ENCODE assay signal across 8 cellular contexts in the genomic region with DNA sequence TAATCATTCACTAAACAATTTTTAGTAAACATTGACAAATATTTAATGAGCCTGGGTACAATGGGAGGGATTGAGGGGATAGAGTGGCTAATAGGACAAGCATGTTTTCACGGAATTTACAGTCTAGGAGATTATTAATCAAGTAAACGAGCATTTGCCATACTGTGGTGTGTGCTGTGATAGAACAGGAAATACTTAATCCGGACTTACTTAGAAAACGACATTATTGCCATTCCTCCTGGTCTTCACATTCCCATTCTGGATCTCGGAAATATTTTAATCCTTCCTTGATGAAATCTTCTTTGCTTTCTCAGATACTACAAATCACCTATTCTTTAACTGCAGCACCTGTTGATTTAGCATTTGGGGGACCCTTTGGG. TPM values are rescaled to one million over a fixed set of nuclear protein-coding genes. Genes with fewer than 3 reads are reported as not detected.
DNase-seq lines count a peak whose midpoint lies in the region; ATAC-seq and TF ChIP-seq lines count a peak whose summit lies in the region.

No MANE protein-coding gene starts in this region.

- POLR2A ChIA-PET in BJ (lab: Charles Lee) = interaction anchor here (1.6 kb wide), 1 partner anchor 20 kb away, joined by 4 read pairs; no protein-coding TSS in a partner anchor

- no peak for ATAC-seq in GM18520 (IDR thresholded peaks at IDR 0.05; ENCODE audit: unreplicated experiment)
- ATAC-seq in GM18907 (IDR thresholded peaks at IDR 0.05; ENCODE audit: unreplicated experiment) = no peak
- ATAC-seq in HG03378 (IDR thresholded peaks at IDR 0.05; ENCODE audit: unreplicated experiment) = no peak

- intact Hi-C loops in breast epithelium (cut with DNase I; ENCODE audit: low total_unique reads) = loop anchor here (1.0 to 10.0 kb wide), 3 partner anchors 32 to 759 kb away; a partner anchor contains a TSS

- no peaks in the 10 kb centered on the region for H3K4me1 ChIP-seq in HUES64 (ENCODE audit: insufficient read depth, low read length)
- H3K4me1 ChIP-seq in breast epithelium = peaks cover 0 to 5% of the 10 kb centered on the region in 2 donors
- no peaks in the 10 kb centered on the region for H3K4me1 ChIP-seq in mesodermal cell (ENCODE audit: control insufficient read depth, insufficient read depth, low read length, poor library complexity, severe bottlenecking)

- H3K27me3 ChIP-seq in BJ (ENCODE audit: control insufficient read depth, insufficient read depth, low read length) = no peaks in the 10 kb centered on the region
- H3K27me3 ChIP-seq in HUES64 (ENCODE audit: insufficient read depth, low read length) = no peaks in the 10 kb centered on the region
- no peaks in the 10 kb centered on the region for H3K27me3 ChIP-seq in breast epithelium

- H3K36me3 ChIP-seq in BJ (ENCODE audit: control insufficient read depth, insufficient read depth, low read length) (no peaks in the 10 kb centered on the region), HUES64 (ENCODE audit: insufficient read depth, low read length) (peaks cover 18% of the 10 kb centered on the region), breast epithelium (no peaks in the 10 kb centered on the region), mesodermal cell (ENCODE audit: control insufficient read depth, insufficient read depth, low read length) (peaks cover 36% of the 10 kb centered on the region)

- H3K4me3 ChIP-seq in BJ (ENCODE audit: low read depth, low read length) = peak overlapping the region; percentile 68
- peak overlapping the region; percentile 79 for H3K4me3 ChIP-seq in HUES64 (ENCODE audit: low read length)
- H3K4me3 ChIP-seq in breast epithelium = peak overlapping the region; percentile 75 to 93 (median 75)
- H3K4me3 ChIP-seq in mesodermal cell (ENCODE audit: extremely low read depth, insufficient read depth, low read length, poor library complexity, severe bottlenecking) = peak overlapping the region; percentile 99

- H3K27ac ChIP-seq in HUES64 (ENCODE audit: low read depth, low read length) (peak overlapping the region; percentile 6; the same call in 1 of the 2 replicates), breast epithelium (peak overlapping the region; percentile 94 to 98), mesodermal cell (ENCODE audit: low read depth, low read length, severe bottlenecking) (peak overlapping the region; percentile 81)

- DNase-seq in BJ (ENCODE audit: low read depth) (no peak), breast epithelium (ENCODE audit: low spot score in 2 of 2) (no peak), MV-4-11 (lab: John Stamatoyannopoulos, UW) (no peak)

- H3K9me3 ChIP-seq in HUES64 (ENCODE audit: insufficient read depth, low read depth, low read length) (no peaks in the 10 kb centered on the region), breast epithelium (no peaks in the 10 kb centered on the region), mesodermal cell (ENCODE audit: control insufficient read depth, low read length) (no peaks in the 10 kb centered on the region)

- CTCF ChIA-PET in BJ (lab: Yijun Ruan, JAX) = interaction anchor here (0.6 to 3.3 kb wide), 20 partner anchors 9 to 149 kb away, joined by 3 to 41 read pairs (median 4); a partner anchor contains a TSS

- WGBS in HUES64 = 31% methylated on average over 5 of the region's 5 CpGs
- WGBS in mesodermal cell (ENCODE audit: insufficient coverage in 2 of 2), 2 experiments = 12 to 27% methylated on average over 4 to 5 of the region's 5 CpGs

- TF ChIP-seq CTCF in BJ (IDR thresholded peaks at IDR 0.05; ENCODE audit: insufficient read depth, low read depth, low read length) = no peak
- no peak for TF ChIP-seq CTCF in breast epithelium (IDR thresholded peaks at IDR 0.05)

- peak overlapping the region; percentile 90 for H3K9ac ChIP-seq in HUES64 (ENCODE audit: low read depth, low read length)

- no peak for TF ChIP-seq POLR2A in breast epithelium (IDR thresholded peaks at IDR 0.05)

RNA-seq across cellular contexts. Expression of a gene that starts 0.9 kb away (rescaled TPM):
- 12.9 and 14.1 TPM in 2 replicates for polyA plus RNA-seq in BJ (2011; rRNA removed)
- 20.2 and 29.2 TPM in 2 replicates for polyA minus RNA-seq in BJ (2011; rRNA and poly(A)+ RNA removed)
- 53.7 TPM for polyA plus RNA-seq in HUES64 (2013, experiment 1 of 2)
- polyA plus RNA-seq in HUES64 (2013, experiment 2 of 2) = 55.2 TPM
- 10 to 100 TPM in 2 of 3 donors, 1 to 10 TPM in 1; 8.3 to 34.7 (median 29.0) TPM for total RNA-seq in breast epithelium
- polyA plus RNA-seq in mesodermal cell (2013, experiment 1 of 2) = 60.3 TPM
- polyA plus RNA-seq in mesodermal cell (2013, experiment 2 of 2) = 67.8 TPM

RNA-seq across cellular contexts. Expression of a gene that starts 39.7 kb away (rescaled TPM):
- 38.1 and 58.7 TPM in 2 replicates for polyA plus RNA-seq in BJ (2011; rRNA removed)
- 25.8 and 30.8 TPM in 2 replicates for polyA minus RNA-seq in BJ (2011; rRNA and poly(A)+ RNA removed)
- polyA plus RNA-seq in HUES64 (2013, experiment 1 of 2) = 19.1 TPM
- 23.1 TPM for polyA plus RNA-seq in HUES64 (2013, experiment 2 of 2)
- 10 to 100 TPM; 22.2 to 78.0 (median 35.7) TPM for total RNA-seq in breast epithelium
- polyA plus RNA-seq in mesodermal cell (2013, experiment 1 of 2) = 35.7 TPM
- polyA plus RNA-seq in mesodermal cell (2013, experiment 2 of 2) = 37.2 TPM

RNA-seq across cellular contexts. Expression of a gene that starts 39.7 kb away (rescaled TPM):
- 78.2 and 91.6 TPM in 2 replicates for polyA plus RNA-seq in BJ (2011; rRNA removed)
- polyA minus RNA-seq in BJ (2011; rRNA and poly(A)+ RNA removed) = 54.8 and 150 TPM in 2 replicates
- polyA plus RNA-seq in HUES64 (2013, experiment 1 of 2) = 34.5 TPM
- polyA plus RNA-seq in HUES64 (2013, experiment 2 of 2) = 25.9 TPM
- 10 to 100 TPM; 22.7 to 25.9 (median 23.0) TPM for total RNA-seq in breast epithelium
- 40.8 TPM for polyA plus RNA-seq in mesodermal cell (2013, experiment 1 of 2)
- polyA plus RNA-seq in mesodermal cell (2013, experiment 2 of 2) = 28.0 TPM

RNA-seq across cellular contexts. Expression of a gene that starts 52.1 kb away (rescaled TPM):
- polyA plus RNA-seq in BJ (2011; rRNA removed) = 34.1 and 49.0 TPM in 2 replicates
- 21.9 and 23.1 TPM in 2 replicates for polyA minus RNA-seq in BJ (2011; rRNA and poly(A)+ RNA removed)
- 22.4 TPM for polyA plus RNA-seq in HUES64 (2013, experiment 1 of 2)
- polyA plus RNA-seq in HUES64 (2013, experiment 2 of 2) = 22.1 TPM
- total RNA-seq in breast epithelium = 10 to 100 TPM; 26.4 to 35.4 (median 32.4) TPM
- polyA plus RNA-seq in mesodermal cell (2013, experiment 1 of 2) = 31.9 TPM
- polyA plus RNA-seq in mesodermal cell (2013, experiment 2 of 2) = 26.0 TPM

RNA-seq across cellular contexts. Expression of a gene that starts 52.1 kb away (rescaled TPM):
- polyA plus RNA-seq in BJ (2011; rRNA removed) = 2.9 and 7.1 TPM in 2 replicates
- 15.8 and 16.5 TPM in 2 replicates for polyA minus RNA-seq in BJ (2011; rRNA and poly(A)+ RNA removed)
- 16.6 TPM for polyA plus RNA-seq in HUES64 (2013, experiment 1 of 2)
- 12.6 TPM for polyA plus RNA-seq in HUES64 (2013, experiment 2 of 2)
- 10 to 100 TPM; 12.0 to 16.0 (median 15.4) TPM for total RNA-seq in breast epithelium
- 10.9 TPM for polyA plus RNA-seq in mesodermal cell (2013, experiment 1 of 2)
- 9.0 TPM for polyA plus RNA-seq in mesodermal cell (2013, experiment 2 of 2)

Comparison
In these comparisons a context has a peak if more than half of its experiments do, and no peak if none do; other contexts are left out.
1. H3K27ac ChIP-seq: peak in every context shown above with its lines; median percentile 96 in breast epithelium; 81 in mesodermal cell; 6 in HUES64.